Comparison of ENCODE assay signal across 21 cellular contexts in genomic region chr9:37632479-37632878, GRCh38. TPM values are rescaled to one million over a fixed set of nuclear protein-coding genes. Genes with fewer than 3 reads are reported as not detected.
"Had no signal": no experiment of that assay in that cellular context is flagged by ENCODE, and none has a peak within 500 bp of the region (broad histone marks: within the 10 kb centered on the region; RNA-seq: fewer than 3 reads in every experiment).

No MANE protein-coding gene starts in this region.

- H3K4me3 ChIP-seq: esophagus muscularis mucosa, gastrocnemius medialis, heart right ventricle, mucosa of descending colon, ovary, smooth muscle cell had no signal

- H3K27ac ChIP-seq: epithelial cell of prostate, esophagus muscularis mucosa, gastrocnemius medialis, heart right ventricle, ovary had no signal

- DNase-seq: effector memory CD4-positive, alpha-beta T cell; gastrocnemius medialis; heart right ventricle; hypothalamus; mammary epithelial cell; mucosa of descending colon; natural killer cell; nucleus accumbens; ovary; right cardiac atrium; stimulated activated CD4-positive, alpha-beta T cell treated with anti-CD3 and anti-CD28 coated beads, Interleukin-2, amount 100 ng/mL, for 48 hours; stimulated activated naive CD4-positive, alpha-beta T cell treated with Interleukin-2 at 50 U/mL for 16 hours; trophoblast cell had no signal

- H3K4me1 ChIP-seq: esophagus muscularis mucosa, gastrocnemius medialis, heart right ventricle had no signal

- H3K27ac Mint-ChIP-seq: natural killer cell had no signal

- H3K9me3 Mint-ChIP-seq: natural killer cell, neural crest cell had no signal

- H3K36me3 Mint-ChIP-seq: natural killer cell had no signal

- H3K4me1 Mint-ChIP-seq: natural killer cell, neural crest cell had no signal

- H3K27me3 ChIP-seq: gastrocnemius medialis, ovary had no signal

- H3K9me3 ChIP-seq: esophagus muscularis mucosa, gastrocnemius medialis, heart right ventricle, mucosa of descending colon, ovary had no signal

- H3K4me2 ChIP-seq: smooth muscle cell had no signal

- FAIRE-seq: endometrium, islet of Langerhans had no signal

- ATAC-seq: gastrocnemius medialis, heart right ventricle, left lobe of liver, mucosa of descending colon, natural killer cell, right cardiac atrium had no signal

- H3K36me3 ChIP-seq: esophagus muscularis mucosa, gastrocnemius medialis, heart right ventricle, ovary had no signal

- H3K4me3 Mint-ChIP-seq: natural killer cell, neural crest cell had no signal

RNA-seq across cellular contexts. Expression of gene FRMPD1, which starts 18.3 kb away (rescaled TPM):
- total RNA-seq: fibroblast of villous mesenchyme, natural killer cell had no signal
- polyA plus RNA-seq: smooth muscle cell had no signal
